ENCODE assay signal across 22 cellular contexts in genomic region chr9:89757776-89758528, GRCh38.
"Had no signal": no experiment of that assay in that cellular context is flagged by ENCODE, and none has a peak within 500 bp of the region (broad histone marks: within the 10 kb centered on the region; RNA-seq: fewer than 3 reads in every experiment).

No MANE protein-coding gene starts in this region.

- H3K4me3 ChIP-seq: Peyer's patch had no signal

- H3K27ac ChIP-seq: RWPE1 had no signal

- H3K9me3 ChIP-seq: Peyer's patch had no signal

- ATAC-seq: activated CD8-positive, alpha-beta T cell treated with anti-CD3 and anti-CD28 coated beads, Interleukin-2, amount 10 ng/mL, durations not matched to agents 7 days and 5 days; T-helper 17 cell; WTC11 had no signal

- H3K27me3 ChIP-seq: Peyer's patch had no signal

- H3K36me3 ChIP-seq: Peyer's patch had no signal

- DNase-seq: activated CD4-positive, alpha-beta T cell treated with anti-CD3 and anti-CD28 coated beads for 48 hours; activated CD4-positive, alpha-beta T cell treated with anti-CD3 and anti-CD28 coated beads, Interleukin-2, amount 50 U/mL, for 4 hours; activated CD4-positive, CD25-positive, alpha-beta regulatory T cell treated with anti-CD3 and anti-CD28 coated beads, Interleukin-2, amount 50 U/mL, for 72 hours; activated CD8-positive, alpha-beta memory T cell treated with anti-CD3 and anti-CD28 coated beads, Interleukin-2, amount 50 U/mL, for 48 hours; activated CD8-positive, alpha-beta T cell treated with anti-CD3 and anti-CD28 coated beads, Interleukin-2, amount 10 ng/mL, durations not matched to agents 7 days and 5 days; activated naive CD4-positive, alpha-beta T cell; activated T-cell treated with anti-CD3 and anti-CD28 coated beads, Interleukin-2, amount 50 U/mL, for 1 hour; aorta; Karpas-422; MM.1S; NCI-H1105; NCI-H1436; NCI-H1694 treated with DMSO at 0.1 percent for 48 hours; NCI-H2081; NCI-H510A treated with DMSO at 0.1 percent for 48 hours; NK-92 treated with Interleukin-12 subunit alpha and Interleukin-12 subunit beta, amount 100 ng/mL, for 24 hours; SHP77 treated with DMSO at 0.1 percent for 48 hours; T-helper 17 cell; T-helper 9 cell had no signal
